1 cellular context compared by ENCODE assay signal in genomic region chr6:99736302-99736701, GRCh38.
TF ChIP-seq lines count a peak whose summit lies in the region.

No MANE protein-coding gene starts in this region.

TF ChIP-seq in H1, 55 proteins besides CTCF, POLR2A, EP300 and RAD21:
- TF ChIP-seq SUZ12 (IDR thresholded peaks at IDR 0.05; ENCODE audit: low read length) (no peak), RBBP5 (IDR thresholded peaks at IDR 0.05; ENCODE audit: borderline replicate concordance, low read depth, low read length) (no peak), ATF2 (IDR thresholded peaks at IDR 0.05; ENCODE audit: low read length) (no peak), TEAD4 (IDR thresholded peaks at IDR 0.05; ENCODE audit: low read depth, low read length) (no peak), EZH2 (IDR thresholded peaks at IDR 0.05; ENCODE audit: low read depth, low read length, severe bottlenecking) (no peak), EGR1 (IDR thresholded peaks at IDR 0.05; ENCODE audit: borderline replicate concordance, low read depth, low read length) (no peak)
- TF ChIP-seq, protein P1, sequence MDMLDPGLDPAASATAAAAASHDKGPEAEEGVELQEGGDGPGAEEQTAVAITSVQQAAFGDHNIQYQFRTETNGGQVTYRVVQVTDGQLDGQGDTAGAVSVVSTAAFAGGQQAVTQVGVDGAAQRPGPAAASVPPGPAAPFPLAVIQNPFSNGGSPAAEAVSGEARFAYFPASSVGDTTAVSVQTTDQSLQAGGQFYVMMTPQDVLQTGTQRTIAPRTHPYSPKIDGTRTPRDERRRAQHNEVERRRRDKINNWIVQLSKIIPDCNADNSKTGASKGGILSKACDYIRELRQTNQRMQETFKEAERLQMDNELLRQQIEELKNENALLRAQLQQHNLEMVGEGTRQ (IDR thresholded peaks at IDR 0.05; ENCODE audit: low read length), result no peak
